Comparison of ENCODE assay signal across 8 cellular contexts in genomic region chr10:110843031-110843430, GRCh38. TPM values are rescaled to one million over a fixed set of nuclear protein-coding genes. Genes with fewer than 3 reads are reported as not detected.
DNase-seq lines count a peak whose midpoint lies in the region; ATAC-seq and TF ChIP-seq lines count a peak whose summit lies in the region.

No MANE protein-coding gene starts in this region.

- no peak overlapping the region for H3K23ac ChIP-seq in neuronal stem cell (ENCODE audit: low read depth, low read length, poor library complexity)

- H3K14ac ChIP-seq in neuronal stem cell (ENCODE audit: low read length): no peak overlapping the region

- H3K36me3 Mint-ChIP-seq in CD8-positive, alpha-beta memory T cell: no peaks in the 10 kb centered on the region
- H3K36me3 Mint-ChIP-seq in activated CD8-positive, alpha-beta T cell treated with anti-CD3 and anti-CD28 coated beads, Interleukin-2, amount 10 ng/mL, durations not matched to agents 7 days and 5 days (ENCODE audit: low read depth): peaks cover 1% of the 10 kb centered on the region
- H3K36me3 Mint-ChIP-seq in WTC11: no peaks in the 10 kb centered on the region

- H3K4ac ChIP-seq in neuronal stem cell (ENCODE audit: low read length): no peak overlapping the region

- no peak overlapping the region for H3K27ac ChIP-seq in CD8-positive, alpha-beta memory T cell (ENCODE audit: low read depth, low read length)
- peak overlapping the region; percentile 1 for H3K27ac ChIP-seq in neuronal stem cell (replicated peaks; ENCODE audit: low read length)
- no peak overlapping the region for H3K27ac ChIP-seq in esophagus muscularis mucosa (replicated peaks in 1 of 4)

- TF ChIP-seq CTCF in esophagus muscularis mucosa (IDR thresholded peaks at IDR 0.05): no peak
- no peak for TF ChIP-seq CTCF in WTC11 (IDR thresholded peaks at IDR 0.05)

- no peak overlapping the region for H2BK120ac ChIP-seq in neuronal stem cell (ENCODE audit: low read depth, low read length)

- no peak overlapping the region for H3K18ac ChIP-seq in neuronal stem cell (ENCODE audit: low read length)

- H2BK15ac ChIP-seq in neuronal stem cell (ENCODE audit: low read length): no peak overlapping the region

- no peak overlapping the region for H3K4me2 ChIP-seq in neuronal stem cell (ENCODE audit: insufficient read depth, low read length, poor library complexity, severe bottlenecking)

- no peaks in the 10 kb centered on the region for H3K36me3 ChIP-seq in CD8-positive, alpha-beta memory T cell (ENCODE audit: insufficient read depth, low read length)
- H3K36me3 ChIP-seq in neuronal stem cell (replicated peaks in 1 of 2; ENCODE audit: control insufficient read depth in 2 of 2, insufficient read depth in 2 of 2, low read length in 2 of 2) (no peaks in the 10 kb centered on the region), esophagus muscularis mucosa (no peaks in the 10 kb centered on the region)

- no peak overlapping the region for H2AK5ac ChIP-seq in neuronal stem cell (ENCODE audit: low read depth, low read length)

- H3K4me1 ChIP-seq in CD8-positive, alpha-beta memory T cell (ENCODE audit: insufficient read depth, low read length): peaks cover 40% of the 10 kb centered on the region
- H3K4me1 ChIP-seq in neuronal stem cell (ENCODE audit: control insufficient read depth in 2 of 2, insufficient read depth in 1 of 2, low read depth in 1 of 2, low read length in 2 of 2) (peaks cover 5 to 19% of the 10 kb centered on the region in 2 donors), esophagus muscularis mucosa (peaks cover 3 to 6% (median 5%) of the 10 kb centered on the region in 4 donors)

- no CpG with 5 or more reads among the region's 2 CpGs for WGBS in neuronal stem cell (ENCODE audit: extremely low coverage in 2 of 2, insufficient read length in 2 of 2, insufficient replicate concordance in 1 of 2), 2 donors
- WGBS in esophagus muscularis mucosa: 54% methylated on average over 2 of the region's 2 CpGs

- H3K27me3 Mint-ChIP-seq in CD8-positive, alpha-beta memory T cell: peaks cover 0 to 3% of the 10 kb centered on the region in 2 donors
- no peaks in the 10 kb centered on the region for H3K27me3 Mint-ChIP-seq in activated CD8-positive, alpha-beta T cell treated with anti-CD3 and anti-CD28 coated beads, Interleukin-2, amount 10 ng/mL, durations not matched to agents 7 days and 5 days (ENCODE audit: low read depth)
- H3K27me3 Mint-ChIP-seq in WTC11 (ENCODE audit: low read depth): no peaks in the 10 kb centered on the region

- intact Hi-C loops in esophagus muscularis mucosa (cut with DNase I): no loop called here

- H3K9me3 ChIP-seq in CD8-positive, alpha-beta memory T cell (ENCODE audit: low read length): no peaks in the 10 kb centered on the region
- H3K9me3 ChIP-seq in neuronal stem cell (replicated peaks in 1 of 2; ENCODE audit: control insufficient read depth in 2 of 2, insufficient read depth in 1 of 2, low read depth in 1 of 2, low read length in 2 of 2) (no peaks in the 10 kb centered on the region), esophagus muscularis mucosa (no peaks in the 10 kb centered on the region)

- H2BK5ac ChIP-seq in neuronal stem cell (ENCODE audit: low read length): no peak overlapping the region

- CTCF ChIA-PET in CD8-positive, alpha-beta memory T cell (lab: Charles Lee): interaction anchor here (0.8 to 1.7 kb wide), 4 partner anchors 9 to 40 kb away, joined by 3 to 4 read pairs (median 3); no protein-coding TSS in a partner anchor
- CTCF ChIA-PET in activated CD8-positive, alpha-beta T cell treated with anti-CD3 and anti-CD28 coated beads, Interleukin-2, amount 10 ng/mL, durations not matched to agents 7 days and 5 days (lab: Charles Lee): interaction anchor here (0.6 to 3.8 kb wide), 13 partner anchors 8 to 97 kb away, joined by 3 to 25 read pairs (median 4); no protein-coding TSS in a partner anchor
- CTCF ChIA-PET in WTC11 (lab: Charles Lee): interaction anchor here (0.5 to 1.1 kb wide), 2 partner anchors 36 to 51 kb away, joined by 3 to 6 read pairs; no protein-coding TSS in a partner anchor

- H3K27ac Mint-ChIP-seq in CD8-positive, alpha-beta memory T cell: peak overlapping the region in 7 of 8 donors; percentile 2 to 93 (median 77)
- peak overlapping the region; percentile 60 for H3K27ac Mint-ChIP-seq in activated CD8-positive, alpha-beta T cell treated with anti-CD3 and anti-CD28 coated beads, Interleukin-2, amount 10 ng/mL, durations not matched to agents 7 days and 5 days
- H3K27ac Mint-ChIP-seq in WTC11: no peak overlapping the region

- peaks cover 50 to 70% (median 55%) of the 10 kb centered on the region in 3 donors for H3K4me1 Mint-ChIP-seq in CD8-positive, alpha-beta memory T cell
- H3K4me1 Mint-ChIP-seq in activated CD8-positive, alpha-beta T cell treated with anti-CD3 and anti-CD28 coated beads, Interleukin-2, amount 10 ng/mL, durations not matched to agents 7 days and 5 days (ENCODE audit: low read depth): peaks cover 50% of the 10 kb centered on the region
- H3K4me1 Mint-ChIP-seq in WTC11: peaks cover 24% of the 10 kb centered on the region

- TF ChIP-seq EP300 in esophagus muscularis mucosa (IDR thresholded peaks at IDR 0.05): no peak

- no peak overlapping the region for H2BK12ac ChIP-seq in neuronal stem cell (ENCODE audit: low read length)

- H3K9ac ChIP-seq in neuronal stem cell (ENCODE audit: low read depth, low read length, poor library complexity): no peak overlapping the region

- H3K4me3 ChIP-seq in CD8-positive, alpha-beta memory T cell (ENCODE audit: low read length): no peak overlapping the region
- H3K4me3 ChIP-seq in neuronal stem cell (ENCODE audit: low read length in 2 of 2) (no peak overlapping the region), esophagus muscularis mucosa (no peak overlapping the region)

- H3K79me1 ChIP-seq in neuronal stem cell (ENCODE audit: low read depth, low read length): no peaks in the 10 kb centered on the region

- H3K27me3 ChIP-seq in CD8-positive, alpha-beta memory T cell (ENCODE audit: insufficient read depth, low read length, poor library complexity, severe bottlenecking): no peaks in the 10 kb centered on the region
- H3K27me3 ChIP-seq in neuronal stem cell (ENCODE audit: control insufficient read depth in 3 of 3, insufficient read depth in 3 of 3, low read depth in 1 of 3, low read length in 3 of 3): no peaks in the 10 kb centered on the region
- no peaks in the 10 kb centered on the region for H3K27me3 ChIP-seq in esophagus muscularis mucosa

- ATAC-seq in GM19328 (IDR thresholded peaks at IDR 0.05; ENCODE audit: unreplicated experiment) (peak; percentile 63), HG03175 (IDR thresholded peaks at IDR 0.05; ENCODE audit: unreplicated experiment) (peak; percentile 87), WTC11 (no peak)
- ATAC-seq in activated CD8-positive, alpha-beta T cell treated with anti-CD3 and anti-CD28 coated beads, Interleukin-2, amount 10 ng/mL, durations not matched to agents 7 days and 5 days: peak; percentile 88

- H4K8ac ChIP-seq in neuronal stem cell (ENCODE audit: low read depth, low read length): no peak overlapping the region

- H4K91ac ChIP-seq in neuronal stem cell (ENCODE audit: low read depth, low read length, poor library complexity): no peak overlapping the region

- H3K9me3 Mint-ChIP-seq in CD8-positive, alpha-beta memory T cell: no peaks in the 10 kb centered on the region
- H3K9me3 Mint-ChIP-seq in activated CD8-positive, alpha-beta T cell treated with anti-CD3 and anti-CD28 coated beads, Interleukin-2, amount 10 ng/mL, durations not matched to agents 7 days and 5 days (ENCODE audit: insufficient read depth): no peaks in the 10 kb centered on the region
- peaks cover 3% of the 10 kb centered on the region for H3K9me3 Mint-ChIP-seq in WTC11

- POLR2A ChIA-PET in CD8-positive, alpha-beta memory T cell (lab: Charles Lee): interaction anchor here (1.2 to 2.5 kb wide), 2 partner anchors 9 to 19 kb away, joined by 3 to 7 read pairs; no protein-coding TSS in a partner anchor
- POLR2A ChIA-PET in activated CD8-positive, alpha-beta T cell treated with anti-CD3 and anti-CD28 coated beads, Interleukin-2, amount 10 ng/mL, durations not matched to agents 7 days and 5 days (lab: Charles Lee): interaction anchor here (0.9 to 2.5 kb wide), 9 partner anchors 9 to 69 kb away, joined by 3 to 12 read pairs (median 5); partner anchors contain the start of gene PDCD4
- POLR2A ChIA-PET in WTC11 (lab: Charles Lee): interaction anchor here (1.2 kb wide), 1 partner anchor 28 kb away, joined by 5 read pairs; the partner anchor contains the start of gene PDCD4

- H3K4me3 Mint-ChIP-seq in CD8-positive, alpha-beta memory T cell: peak overlapping the region in 6 of 7 donors; percentile 15 to 44 (median 27)
- H3K4me3 Mint-ChIP-seq in activated CD8-positive, alpha-beta T cell treated with anti-CD3 and anti-CD28 coated beads, Interleukin-2, amount 10 ng/mL, durations not matched to agents 7 days and 5 days: peak overlapping the region; percentile 12
- no peak overlapping the region for H3K4me3 Mint-ChIP-seq in WTC11

- H2AFZ ChIP-seq in neuronal stem cell (ENCODE audit: low read length): peak overlapping the region; percentile 72

- TF ChIP-seq POLR2A in esophagus muscularis mucosa (IDR thresholded peaks at IDR 0.05; ENCODE audit: low read depth): no peak

- peak in 4 of 5 donors; percentile 35 to 65 (median 48) for DNase-seq in CD8-positive, alpha-beta memory T cell
- DNase-seq in activated CD8-positive, alpha-beta T cell treated with anti-CD3 and anti-CD28 coated beads, Interleukin-2, amount 10 ng/mL, durations not matched to agents 7 days and 5 days: peak; percentile 69
- no peak for DNase-seq in neuronal stem cell (ENCODE audit: low spot score)
- no peak for DNase-seq in esophagus muscularis mucosa (ENCODE audit: extremely low spot score)
- DNase-seq in cerebellum (ENCODE audit: low spot score): no peak
- DNase-seq in WTC11 (ENCODE audit: low spot score): no peak

TF ChIP-seq in WTC11, 78 proteins besides CTCF, POLR2A, EP300 and RAD21:
- TF ChIP-seq KAT7 (CRISPR knock-in tag; IDR thresholded peaks at IDR 0.05; ENCODE audit: borderline replicate concordance) (no peak), ZBTB21 (CRISPR knock-in tag; IDR thresholded peaks at IDR 0.05; ENCODE audit: borderline replicate concordance) (no peak), CREM (CRISPR knock-in tag; IDR thresholded peaks at IDR 0.05) (no peak), GRHL2 (CRISPR knock-in tag; IDR thresholded peaks at IDR 0.05; ENCODE audit: insufficient replicate concordance, severe bottlenecking) (no peak), ATF3 (CRISPR knock-in tag; conservative IDR thresholded peaks at IDR 0.05) (no peak)

RNA-seq across cellular contexts. Expression of gene PDCD4, which starts 28.7 kb away (rescaled TPM):
- total RNA-seq in CD8-positive, alpha-beta memory T cell: 10 to 100 TPM; 88.4 to 96.1 TPM
- 540 TPM for polyA plus RNA-seq in CD8-positive, alpha-beta memory T cell
- 10 to 100 TPM; 97.1 to 98.4 TPM for total RNA-seq in activated CD8-positive, alpha-beta T cell treated with anti-CD3 and anti-CD28 coated beads, Interleukin-2, amount 10 ng/mL, durations not matched to agents 7 days and 5 days
- 86.5 TPM for polyA plus RNA-seq in neuronal stem cell (2013, experiment 1 of 2)
- 87.2 TPM for polyA plus RNA-seq in neuronal stem cell (2013, experiment 2 of 2)
- total RNA-seq in esophagus muscularis mucosa: 10 to 100 TPM; 65.6 to 97.7 (median 78.3) TPM
- total RNA-seq in cerebellum: 89.3 TPM
- total RNA-seq in WTC11 (2021): 27.0 to 32.9 TPM (median 32.7 TPM) in 3 replicates

Comparison
In these comparisons a context has a peak if more than half of its experiments do, and no peak if none do; other contexts are left out.
1. DNase-seq: peak in CD8-positive, alpha-beta memory T cell (4 of 5) and activated CD8-positive, alpha-beta T cell treated with anti-CD3 and anti-CD28 coated beads, Interleukin-2, amount 10 ng/mL, durations not matched to agents 7 days and 5 days (single experiment); none in neuronal stem cell (single experiment), esophagus muscularis mucosa (single experiment), cerebellum (single experiment) and WTC11 (single experiment).